9 cellular contexts compared by ENCODE assay signal in genomic region chr12:10365716-10366433, GRCh38. TPM values are rescaled to one million over a fixed set of nuclear protein-coding genes. Genes with fewer than 3 reads are reported as not detected.
A peak's percentile ranks its signal among the peaks of the same experiment; 100 is the strongest.
DNase-seq lines count a peak whose midpoint lies in the region; ATAC-seq, FAIRE-seq and TF ChIP-seq lines count a peak whose summit lies in the region.
"Had no signal": no experiment of that assay in that cellular context is flagged by ENCODE, and none has a peak within 500 bp of the region (broad histone marks: within the 10 kb centered on the region; RNA-seq: fewer than 3 reads in every experiment).

No MANE protein-coding gene starts in this region.

- DNase-seq in CD4-positive, alpha-beta memory T cell = no peak
- DNase-seq in NAMALWA (ENCODE audit: low spot score) (peak; percentile 18), H1 (ENCODE audit: low read depth in 1 of 2, low spot score in 2 of 2) (no peak)
- no peak for DNase-seq in activated T-cell treated with anti-CD3 and anti-CD28 coated beads, Interleukin-2, amount 50 U/mL, for 4 hours
- DNase-seq in T-helper 2 cell treated with Interferon-gamma antibody and Interleukin-4, amounts not matched to agents 5 μg/mL and 100 μg/mL, for 36 hours (ENCODE audit: low spot score) = no peak
- DNase-seq in activated T-cell treated with anti-CD3 and anti-CD28 coated beads, Interleukin-2, amount 50 U/mL, for 48 hours = no peak

- no peak overlapping the region for H2BK120ac ChIP-seq in H1 (replicated peaks; ENCODE audit: low read depth, low read length)

- peak overlapping the region; percentile 77 to 95 for H3K4me3 ChIP-seq in CD4-positive, alpha-beta memory T cell (ENCODE audit: low read length in 2 of 2)
- H3K4me3 ChIP-seq in H1 (ENCODE audit: extremely low read depth in 1 of 4, insufficient read depth in 2 of 4, low read depth in 3 of 4, low read length in 4 of 4) (peak overlapping the region in 1 of 4 experiments; percentile 63; a peak in 3 of 8 replicates), neutrophil (ENCODE audit: low read depth in 1 of 2, low read length in 1 of 2) (peak overlapping the region; percentile 81 to 97)

- peak overlapping the region; percentile 83 for H4K91ac ChIP-seq in H1 (replicated peaks; ENCODE audit: insufficient read length, low read length)

- TF ChIP-seq POLR2A in H1 (IDR thresholded peaks at IDR 0.05; ENCODE audit: control extremely low read depth in 1 of 2, low read depth in 2 of 2, low read length in 2 of 2) = no peak

- no peaks in the 10 kb centered on the region for H3K36me3 Mint-ChIP-seq in CD4-positive, alpha-beta memory T cell
- peaks cover 7% of the 10 kb centered on the region for H3K36me3 Mint-ChIP-seq in activated T-cell treated with anti-CD3 and anti-CD28 coated beads, Interleukin-2, amount 50 U/mL, for 4 hours (ENCODE audit: insufficient read depth)
- H3K36me3 Mint-ChIP-seq in T-helper 2 cell treated with Interferon-gamma antibody and Interleukin-4, amounts not matched to agents 5 μg/mL and 100 μg/mL, for 36 hours (ENCODE audit: low read depth) = no peaks in the 10 kb centered on the region

- intact Hi-C loops in CD4-positive, alpha-beta memory T cell (cut with micrococcal nuclease) = loop anchor here (1.0 to 2.0 kb wide), 2 partner anchors 153 to 247 kb away; partner anchors contain the start of genes GABARAPL1 and MAGOHB

- H3K4ac ChIP-seq in H1 (replicated peaks; ENCODE audit: insufficient read length, low read depth, low read length) = peak overlapping the region; percentile 87

- H3K27me3 Mint-ChIP-seq in CD4-positive, alpha-beta memory T cell = peaks cover 2 to 4% of the 10 kb centered on the region in 2 donors
- no peaks in the 10 kb centered on the region for H3K27me3 Mint-ChIP-seq in activated T-cell treated with anti-CD3 and anti-CD28 coated beads, Interleukin-2, amount 50 U/mL, for 4 hours (ENCODE audit: low read depth)
- peaks cover 9% of the 10 kb centered on the region for H3K27me3 Mint-ChIP-seq in T-helper 2 cell treated with Interferon-gamma antibody and Interleukin-4, amounts not matched to agents 5 μg/mL and 100 μg/mL, for 36 hours (ENCODE audit: low read depth)

- no peak for ATAC-seq in activated T-cell treated with anti-CD3 and anti-CD28 coated beads, Interleukin-2, amount 50 U/mL, for 4 hours
- no peak for ATAC-seq in HG03520 (IDR thresholded peaks at IDR 0.05; ENCODE audit: unreplicated experiment)

- H2BK5ac ChIP-seq in H1 (ENCODE audit: low read depth, low read length) = peak overlapping the region; percentile 73; the same call in 1 of the 2 replicates

- POLR2A ChIA-PET in CD4-positive, alpha-beta memory T cell (lab: Charles Lee; ENCODE audit: partially characterized antibody) = interaction anchor here (0.9 to 3.2 kb wide), 7 partner anchors 10 to 805 kb away, joined by 3 to 16 read pairs (median 4); partner anchors contain the start of genes GABARAPL1, MAGOHB and SMIM10L1
- POLR2A ChIA-PET in H1 (lab: Charles Lee; ENCODE audit: partially characterized antibody) = interaction anchor here (0.6 to 0.7 kb wide), 2 partner anchors 213 to 1775 kb away, joined by 3 read pairs; no protein-coding TSS in a partner anchor

- H3K79me1 ChIP-seq in H1 (ENCODE audit: low read depth, low read length) = no peaks in the 10 kb centered on the region

- peak overlapping the region; percentile 75 to 87 for H3K4me2 ChIP-seq in H1 (ENCODE audit: insufficient read depth in 1 of 2, low read depth in 2 of 2, low read length in 2 of 2)

- H4K8ac ChIP-seq in H1 (ENCODE audit: extremely low read depth, insufficient read depth, low read length) = no peak overlapping the region

- peaks cover 0 to 5% (median 0%) of the 10 kb centered on the region in 8 donors for H3K9me3 Mint-ChIP-seq in CD4-positive, alpha-beta memory T cell
- peaks cover 5% of the 10 kb centered on the region for H3K9me3 Mint-ChIP-seq in activated T-cell treated with anti-CD3 and anti-CD28 coated beads, Interleukin-2, amount 50 U/mL, for 4 hours
- peaks cover 4% of the 10 kb centered on the region for H3K9me3 Mint-ChIP-seq in T-helper 2 cell treated with Interferon-gamma antibody and Interleukin-4, amounts not matched to agents 5 μg/mL and 100 μg/mL, for 36 hours

- H4K20me1 ChIP-seq in H1 (replicated peaks in 1 of 2; ENCODE audit: control insufficient read depth in 1 of 2, insufficient read depth in 2 of 2, low read length in 2 of 2) = no peaks in the 10 kb centered on the region

- H3K4me1 ChIP-seq in CD4-positive, alpha-beta memory T cell (ENCODE audit: insufficient read depth, low read length) = peaks cover 16% of the 10 kb centered on the region
- H3K4me1 ChIP-seq in H1 (replicated peaks in 1 of 4; ENCODE audit: control insufficient read depth in 3 of 4, insufficient read depth in 4 of 4, low read length in 3 of 4) (peaks cover 16 to 35% (median 23%) of the 10 kb centered on the region in 4 experiments; a peak in 6 of 7 replicates), neutrophil (ENCODE audit: control insufficient read depth in 1 of 2, insufficient read depth in 1 of 2, low read depth in 1 of 2, low read length in 1 of 2) (peaks cover 33 to 40% of the 10 kb centered on the region in 2 experiments)

- H3K23ac ChIP-seq in H1 (ENCODE audit: insufficient read length) = no peak overlapping the region

- no peak for TF ChIP-seq EP300 in H1 (IDR thresholded peaks at IDR 0.05; ENCODE audit: borderline replicate concordance in 1 of 2, low read depth in 2 of 2, low read length in 2 of 2)

- H2AFZ ChIP-seq in H1 (ENCODE audit: low read length) = peak overlapping the region; percentile 87

- no peak overlapping the region for H3K14ac ChIP-seq in H1 (ENCODE audit: insufficient read length)

- H2BK12ac ChIP-seq in H1 (ENCODE audit: low read depth, low read length) = 0 out of 2 replicates have a peak overlapping the region, but pooled peaks have one; percentile 0

- H4K5ac ChIP-seq in H1 (ENCODE audit: insufficient read length, low read depth, low read length) = no peak overlapping the region

- 0 out of 2 replicates have a peak overlapping the region, but pooled peaks have one; percentile 23 for H2BK20ac ChIP-seq in H1 (ENCODE audit: low read length)

- H3K4me3 Mint-ChIP-seq in CD4-positive, alpha-beta memory T cell = no peak overlapping the region
- no peak overlapping the region for H3K4me3 Mint-ChIP-seq in activated T-cell treated with anti-CD3 and anti-CD28 coated beads, Interleukin-2, amount 50 U/mL, for 4 hours
- H3K4me3 Mint-ChIP-seq in T-helper 2 cell treated with Interferon-gamma antibody and Interleukin-4, amounts not matched to agents 5 μg/mL and 100 μg/mL, for 36 hours = no peak overlapping the region

- no peak overlapping the region for H2BK15ac ChIP-seq in H1 (ENCODE audit: low read length)

- no peak for FAIRE-seq in H1 (lab: Jason Lieb, UNC)

- H3K79me2 ChIP-seq in H1 (ENCODE audit: control insufficient read depth in 1 of 2, insufficient read depth in 2 of 2, low read length in 2 of 2) = no peaks in the 10 kb centered on the region

- peak in 1 of 2 experiments; percentile 18; a peak in 1 of 4 replicates for TF ChIP-seq RAD21 in H1 (IDR thresholded peaks at IDR 0.05 in 1 of 2, conservative IDR thresholded peaks at IDR 0.05 in 1 of 2; ENCODE audit: low read depth in 2 of 2, low read length in 2 of 2)

- H3K4me1 Mint-ChIP-seq in CD4-positive, alpha-beta memory T cell = peaks cover 0 to 6% (median 4%) of the 10 kb centered on the region in 4 donors
- H3K4me1 Mint-ChIP-seq in activated T-cell treated with anti-CD3 and anti-CD28 coated beads, Interleukin-2, amount 50 U/mL, for 4 hours (ENCODE audit: low read depth) = peaks cover 22% of the 10 kb centered on the region
- H3K4me1 Mint-ChIP-seq in T-helper 2 cell treated with Interferon-gamma antibody and Interleukin-4, amounts not matched to agents 5 μg/mL and 100 μg/mL, for 36 hours (ENCODE audit: low read depth) = peaks cover 4% of the 10 kb centered on the region

- no peak overlapping the region for H3K56ac ChIP-seq in H1 (replicated peaks; ENCODE audit: insufficient read length, low read depth, low read length)

- no peaks in the 10 kb centered on the region for H3K36me3 ChIP-seq in CD4-positive, alpha-beta memory T cell (ENCODE audit: insufficient read depth, low read length)
- H3K36me3 ChIP-seq in H1 (ENCODE audit: control insufficient read depth in 2 of 4, insufficient read depth in 4 of 4, low read length in 3 of 4) (peaks cover 0 to 3% (median 0%) of the 10 kb centered on the region in 4 experiments; a peak in 1 of 8 replicates), neutrophil (no peaks in the 10 kb centered on the region)

- H3K27me3 ChIP-seq in CD4-positive, alpha-beta memory T cell (ENCODE audit: insufficient read depth, low read length) = no peaks in the 10 kb centered on the region
- H3K27me3 ChIP-seq in H1 (replicated peaks in 1 of 4; ENCODE audit: control insufficient read depth in 3 of 4, extremely low read depth in 1 of 4, insufficient read depth in 3 of 4, low read length in 3 of 4) (no peaks in the 10 kb centered on the region), neutrophil (no peaks in the 10 kb centered on the region)

- WGBS in H1 (ENCODE audit: extremely low coverage in 1 of 2, insufficient coverage in 1 of 2, insufficient read length in 1 of 2, insufficient replicate concordance in 2 of 2, low coverage in 1 of 2, low lambda C conversion rate in 2 of 2, missing lambda C conversion rate in 1 of 2), 2 experiments = 65% methylated on average over 5 of the region's 5 CpGs; no CpG with 5 or more reads in 1 of the 2 experiments

- CTCF ChIA-PET in CD4-positive, alpha-beta memory T cell (lab: Charles Lee; ENCODE audit: partially characterized antibody) = interaction anchor here (1.2 to 2.3 kb wide), 6 partner anchors 130 to 384 kb away, joined by 3 to 7 read pairs (median 4); partner anchors contain the start of gene GABARAPL1
- CTCF ChIA-PET in H1 (lab: Charles Lee; ENCODE audit: partially characterized antibody) = interaction anchor here (0.9 to 3.2 kb wide), 22 partner anchors 9 to 385 kb away, joined by 3 to 33 read pairs (median 4); partner anchors contain the start of gene MAGOHB

- H3K27ac Mint-ChIP-seq in CD4-positive, alpha-beta memory T cell = no peak overlapping the region
- H3K27ac Mint-ChIP-seq in T-helper 2 cell treated with Interferon-gamma antibody and Interleukin-4, amounts not matched to agents 5 μg/mL and 100 μg/mL, for 36 hours = no peak overlapping the region

- TF ChIP-seq CTCF in H1 (IDR thresholded peaks at IDR 0.05; ENCODE audit: control extremely low read depth in 1 of 3, insufficient read depth in 1 of 3, low read depth in 1 of 3, low read length in 3 of 3) (peak in 2 of 3 experiments; percentile 21; a peak in 2 of 4 replicates), neutrophil (IDR thresholded peaks at IDR 0.05) (no peak)

- no peak overlapping the region for H3K9ac ChIP-seq in H1 (replicated peaks in 1 of 4; ENCODE audit: extremely low read depth in 1 of 4, low read depth in 3 of 4, low read length in 3 of 4)

- no peaks in the 10 kb centered on the region for H3K9me3 ChIP-seq in CD4-positive, alpha-beta memory T cell (ENCODE audit: control insufficient read depth in 1 of 2, low read length in 2 of 2)
- H3K9me3 ChIP-seq in H1 (ENCODE audit: insufficient read depth in 2 of 2, low read depth in 1 of 2, low read length in 1 of 2) (peaks cover 4% of the 10 kb centered on the region in 2 experiments; a peak in 2 of 4 replicates), neutrophil (no peaks in the 10 kb centered on the region)

- H3K23me2 ChIP-seq in H1 (ENCODE audit: low read depth, low read length) = peaks cover 5% of the 10 kb centered on the region

- peak overlapping the region; percentile 49 for H3K27ac ChIP-seq in CD4-positive, alpha-beta memory T cell (ENCODE audit: low read depth, low read length)
- H3K27ac ChIP-seq in H1 (ENCODE audit: low read depth, low read length) (0 out of 2 replicates have a peak overlapping the region, but pooled peaks have one; percentile 2), neutrophil (peak overlapping the region; percentile 79)

- no peak overlapping the region; the same call in 1 of the 2 replicates for H3K18ac ChIP-seq in H1 (ENCODE audit: extremely low read depth, low read length)

- H2AK5ac ChIP-seq in H1 (ENCODE audit: low read depth, low read length) = no peak overlapping the region

RNA-seq across cellular contexts. Expression of gene KLRK1, which starts 24.0 kb away (rescaled TPM):
- 1 to 10 TPM; 1.3 to 1.4 TPM for total RNA-seq in CD4-positive, alpha-beta memory T cell
- 1 to 10 TPM; 1.4 to 1.9 TPM for polyA plus RNA-seq in CD4-positive, alpha-beta memory T cell
- total RNA-seq in H1 (2021; fragmentation: NEBNext Ultra II Directional; extraction: Animal tissue kit (Norgen Biotek cat#: 25700)) = not detected in 2 replicates
- polyA plus RNA-seq in H1 (2011; rRNA removed) = not detected in 2 replicates
- not detected for polyA plus RNA-seq in H1 (2011; cell fraction: cytosol; rRNA removed)
- not detected for polyA plus RNA-seq in H1 (2011; cell fraction: nucleus; rRNA removed)
- polyA plus RNA-seq in H1 (2012, experiment 1 of 2) = not detected in 4 replicates
- polyA plus RNA-seq in H1 (2012, experiment 2 of 2) = not detected
- not detected for polyA plus RNA-seq in H1 (2013, experiment 1 of 2)
- not detected for polyA plus RNA-seq in H1 (2013, experiment 2 of 2)
- not detected in 2 replicates for polyA minus RNA-seq in H1 (2011; rRNA and poly(A)+ RNA removed)
- polyA minus RNA-seq in H1 (2011; cell fraction: cytosol; rRNA and poly(A)+ RNA removed) = not detected
- 0.40 TPM for polyA minus RNA-seq in H1 (2011; cell fraction: nucleus; rRNA and poly(A)+ RNA removed)
- 10 to 100 TPM; 19.4 to 57.0 (median 55.4) TPM for total RNA-seq in activated T-cell treated with anti-CD3 and anti-CD28 coated beads, Interleukin-2, amount 50 U/mL, for 4 hours
- total RNA-seq: glomerular endothelial cell had no signal

RNA-seq across cellular contexts. Expression of gene KLRC4, which starts 43.7 kb away (rescaled TPM):
- total RNA-seq in CD4-positive, alpha-beta memory T cell = not detected
- polyA plus RNA-seq in CD4-positive, alpha-beta memory T cell = not detected
- total RNA-seq in H1 (2021; fragmentation: NEBNext Ultra II Directional; extraction: Animal tissue kit (Norgen Biotek cat#: 25700)) = not detected in 2 replicates
- polyA plus RNA-seq in H1 (2011; rRNA removed) = not detected in 2 replicates
- polyA plus RNA-seq in H1 (2011; cell fraction: cytosol; rRNA removed) = not detected
- not detected for polyA plus RNA-seq in H1 (2011; cell fraction: nucleus; rRNA removed)
- not detected in 4 replicates for polyA plus RNA-seq in H1 (2012, experiment 1 of 2)
- not detected for polyA plus RNA-seq in H1 (2012, experiment 2 of 2)
- not detected for polyA plus RNA-seq in H1 (2013, experiment 1 of 2)
- polyA plus RNA-seq in H1 (2013, experiment 2 of 2) = not detected
- polyA minus RNA-seq in H1 (2011; rRNA and poly(A)+ RNA removed) = not detected in 2 replicates
- polyA minus RNA-seq in H1 (2011; cell fraction: cytosol; rRNA and poly(A)+ RNA removed) = not detected
- not detected for polyA minus RNA-seq in H1 (2011; cell fraction: nucleus; rRNA and poly(A)+ RNA removed)
- total RNA-seq in activated T-cell treated with anti-CD3 and anti-CD28 coated beads, Interleukin-2, amount 50 U/mL, for 4 hours = 1 to 10 TPM in 1 of 3 donors, under 1 TPM in 2; 0.78 to 1.1 (median 0.95) TPM
- total RNA-seq: glomerular endothelial cell had no signal

RNA-seq across cellular contexts. Expression of gene KLRC3, which starts 54.5 kb away (rescaled TPM):
- total RNA-seq in CD4-positive, alpha-beta memory T cell = not detected
- polyA plus RNA-seq in CD4-positive, alpha-beta memory T cell = not detected
- not detected in 2 replicates for total RNA-seq in H1 (2021; fragmentation: NEBNext Ultra II Directional; extraction: Animal tissue kit (Norgen Biotek cat#: 25700))
- polyA plus RNA-seq in H1 (2011; rRNA removed) = not detected in 2 replicates
- polyA plus RNA-seq in H1 (2011; cell fraction: cytosol; rRNA removed) = not detected
- not detected for polyA plus RNA-seq in H1 (2011; cell fraction: nucleus; rRNA removed)
- not detected in 4 replicates for polyA plus RNA-seq in H1 (2012, experiment 1 of 2)
- polyA plus RNA-seq in H1 (2012, experiment 2 of 2) = not detected
- polyA plus RNA-seq in H1 (2013, experiment 1 of 2) = not detected
- not detected for polyA plus RNA-seq in H1 (2013, experiment 2 of 2)
- not detected in 2 replicates for polyA minus RNA-seq in H1 (2011; rRNA and poly(A)+ RNA removed)
- not detected for polyA minus RNA-seq in H1 (2011; cell fraction: cytosol; rRNA and poly(A)+ RNA removed)
- polyA minus RNA-seq in H1 (2011; cell fraction: nucleus; rRNA and poly(A)+ RNA removed) = not detected
- under 1 TPM in 2 of 3 donors, not detected in 1; 0.46 to 0.47 TPM for total RNA-seq in activated T-cell treated with anti-CD3 and anti-CD28 coated beads, Interleukin-2, amount 50 U/mL, for 4 hours
- total RNA-seq: glomerular endothelial cell had no signal

RNA-seq across cellular contexts. Expression of gene KLRD1, which starts 58.2 kb away (rescaled TPM):
- under 1 TPM; 0.64 to 0.79 TPM for total RNA-seq in CD4-positive, alpha-beta memory T cell
- polyA plus RNA-seq in CD4-positive, alpha-beta memory T cell = 1 to 10 TPM in 1 of 2 donors, under 1 TPM in 1; 0.50 to 2.6 TPM
- total RNA-seq in H1 (2021; fragmentation: NEBNext Ultra II Directional; extraction: Animal tissue kit (Norgen Biotek cat#: 25700)) = 0.06 TPM in 1 of 2 replicates, not detected in the other
- under 0.01 and 0.02 TPM in 2 replicates for polyA plus RNA-seq in H1 (2011; rRNA removed)
- polyA plus RNA-seq in H1 (2011; cell fraction: cytosol; rRNA removed) = 0.01 TPM
- polyA plus RNA-seq in H1 (2011; cell fraction: nucleus; rRNA removed) = 0.16 TPM
- polyA plus RNA-seq in H1 (2012, experiment 1 of 2) = 0.01 TPM in 1 of 4 replicates, not detected in the others
- polyA plus RNA-seq in H1 (2012, experiment 2 of 2) = not detected
- polyA plus RNA-seq in H1 (2013, experiment 1 of 2) = under 0.01 TPM
- polyA plus RNA-seq in H1 (2013, experiment 2 of 2) = under 0.01 TPM
- 0.03 TPM in 1 of 2 replicates, not detected in the other for polyA minus RNA-seq in H1 (2011; rRNA and poly(A)+ RNA removed)
- polyA minus RNA-seq in H1 (2011; cell fraction: cytosol; rRNA and poly(A)+ RNA removed) = not detected
- polyA minus RNA-seq in H1 (2011; cell fraction: nucleus; rRNA and poly(A)+ RNA removed) = not detected
- 10 to 100 TPM in 1 of 3 donors, 1 to 10 TPM in 2; 6.9 to 17.7 (median 7.2) TPM for total RNA-seq in activated T-cell treated with anti-CD3 and anti-CD28 coated beads, Interleukin-2, amount 50 U/mL, for 4 hours

Comparison
In these comparisons a context has a peak if more than half of its experiments do, and no peak if none do; other contexts are left out.
1. H3K27ac ChIP-seq: peak in every context shown above with its lines; median percentile 79 in neutrophil; 49 in CD4-positive, alpha-beta memory T cell; 2 in H1.
2. RNA of gene KLRK1, which starts 24.0 kb away (total RNA-seq): 19.4 to 57.0 TPM in activated T-cell treated with anti-CD3 and anti-CD28 coated beads, Interleukin-2, amount 50 U/mL, for 4 hours; 1.3 to 1.4 TPM in CD4-positive, alpha-beta memory T cell and not detected in H1; every median in the first group is over 4 times any median in the second.